ENCODE assay signal across 9 cellular contexts in genomic region chr17:61551255-61551742, GRCh38. TPM values are rescaled to one million over a fixed set of nuclear protein-coding genes. Genes with fewer than 3 reads are reported as not detected.
DNase-seq lines count a peak whose midpoint lies in the region; ATAC-seq and TF ChIP-seq lines count a peak whose summit lies in the region.
"Had no signal": no experiment of that assay in that cellular context is flagged by ENCODE, and none has a peak within 500 bp of the region (broad histone marks: within the 10 kb centered on the region; RNA-seq: fewer than 3 reads in every experiment).

No MANE protein-coding gene starts in this region.

- no peaks in the 10 kb centered on the region for H3F3A ChIP-seq in GM23338 (replicated peaks; ENCODE audit: low read depth)

- no peaks in the 10 kb centered on the region for H3K36me3 Mint-ChIP-seq in GM23338 (ENCODE audit: low read depth)
- no peaks in the 10 kb centered on the region for H3K36me3 Mint-ChIP-seq in endothelial cell (ENCODE audit: low read depth, unreplicated experiment)
- H3K36me3 Mint-ChIP-seq in osteocyte (ENCODE audit: unreplicated experiment): no peaks in the 10 kb centered on the region
- no peaks in the 10 kb centered on the region for H3K36me3 Mint-ChIP-seq in activated naive CD8-positive, alpha-beta T cell treated with anti-CD3 and anti-CD28 coated beads for 36 hours

- H3K9me3 Mint-ChIP-seq in GM23338 (no peaks in the 10 kb centered on the region; the same call in 2 of the 3 replicates), endothelial cell (ENCODE audit: unreplicated experiment) (no peaks in the 10 kb centered on the region), osteocyte (ENCODE audit: unreplicated experiment) (peaks cover 4% of the 10 kb centered on the region)
- H3K9me3 Mint-ChIP-seq in activated naive CD8-positive, alpha-beta T cell treated with anti-CD3 and anti-CD28 coated beads for 36 hours: no peaks in the 10 kb centered on the region

- no peaks in the 10 kb centered on the region for H3K27me3 ChIP-seq in GM23338 (ENCODE audit: insufficient read depth)

- DNase-seq in AML-193 (lab: John Stamatoyannopoulos, UW) (peak; percentile 69 to 74), GM23338 (ENCODE audit: low spot score) (peak; percentile 61), NOMO-1 treated with DMSO at 0.1 percent for 48 hours (lab: John Stamatoyannopoulos, UW; ENCODE audit: unreplicated experiment) (peak; percentile 22), endothelial cell (ENCODE audit: low spot score) (no peak), osteocyte (ENCODE audit: extremely low spot score, unreplicated experiment) (no peak)
- DNase-seq in activated naive CD8-positive, alpha-beta T cell treated with anti-CD3 and anti-CD28 coated beads for 36 hours: no peak

- peak; percentile 43; the same call in 2 of the 3 replicates for ATAC-seq in GM23338
- ATAC-seq in HG02623 (IDR thresholded peaks at IDR 0.05; ENCODE audit: unreplicated experiment): no peak
- no peak for ATAC-seq in HG02884 (IDR thresholded peaks at IDR 0.05; ENCODE audit: unreplicated experiment)

- no peak overlapping the region for H3K4me2 ChIP-seq in GM23338

- no peaks in the 10 kb centered on the region for H3K79me2 ChIP-seq in GM23338 (replicated peaks; ENCODE audit: insufficient read depth)

- H3K9me2 ChIP-seq in GM23338 (ENCODE audit: insufficient read depth): no peaks in the 10 kb centered on the region

- TF ChIP-seq CTCF in GM23338 (conservative IDR thresholded peaks at IDR 0.05; ENCODE audit: low read depth in 2 of 2) (peak; percentile 61 to 85), endothelial cell (IDR thresholded peaks at IDR 0.05; ENCODE audit: unreplicated experiment) (peak; percentile 70), osteocyte (IDR thresholded peaks at IDR 0.05) (peak; percentile 76)

- H3K27ac Mint-ChIP-seq in GM23338 (no peak overlapping the region), endothelial cell (ENCODE audit: unreplicated experiment) (no peak overlapping the region), osteocyte (ENCODE audit: unreplicated experiment) (no peak overlapping the region)
- no peak overlapping the region for H3K27ac Mint-ChIP-seq in activated naive CD8-positive, alpha-beta T cell treated with anti-CD3 and anti-CD28 coated beads for 36 hours

- H4K20me1 ChIP-seq in GM23338 (replicated peaks; ENCODE audit: insufficient read depth): no peaks in the 10 kb centered on the region

- no peak overlapping the region for H3K27ac ChIP-seq in GM23338 (ENCODE audit: low read depth)
- H3K27ac ChIP-seq: epithelial cell of prostate had no signal

- no peak overlapping the region for H2AFZ ChIP-seq in GM23338

- H3K4me3 Mint-ChIP-seq in GM23338: no peak overlapping the region
- no peak overlapping the region for H3K4me3 Mint-ChIP-seq in endothelial cell (ENCODE audit: unreplicated experiment)
- H3K4me3 Mint-ChIP-seq in osteocyte (ENCODE audit: unreplicated experiment): no peak overlapping the region
- no peak overlapping the region for H3K4me3 Mint-ChIP-seq in activated naive CD8-positive, alpha-beta T cell treated with anti-CD3 and anti-CD28 coated beads for 36 hours

- H3K4me3 ChIP-seq in GM23338: no peak overlapping the region

- H3K36me3 ChIP-seq in GM23338 (ENCODE audit: insufficient read depth): no peaks in the 10 kb centered on the region

- H3K27me3 Mint-ChIP-seq in GM23338 (ENCODE audit: insufficient read depth, low read depth, poor library complexity) (peaks cover 2% of the 10 kb centered on the region), endothelial cell (ENCODE audit: unreplicated experiment) (no peaks in the 10 kb centered on the region), osteocyte (ENCODE audit: unreplicated experiment) (peaks cover 56% of the 10 kb centered on the region)
- H3K27me3 Mint-ChIP-seq in activated naive CD8-positive, alpha-beta T cell treated with anti-CD3 and anti-CD28 coated beads for 36 hours: peaks cover 65% of the 10 kb centered on the region

- H3K4me1 Mint-ChIP-seq in GM23338: no peaks in the 10 kb centered on the region
- H3K4me1 Mint-ChIP-seq in endothelial cell (ENCODE audit: unreplicated experiment): no peaks in the 10 kb centered on the region
- no peaks in the 10 kb centered on the region for H3K4me1 Mint-ChIP-seq in osteocyte (ENCODE audit: unreplicated experiment)
- H3K4me1 Mint-ChIP-seq in activated naive CD8-positive, alpha-beta T cell treated with anti-CD3 and anti-CD28 coated beads for 36 hours: no peaks in the 10 kb centered on the region

- no peaks in the 10 kb centered on the region for H3K4me1 ChIP-seq in GM23338 (ENCODE audit: insufficient read depth)

TF ChIP-seq in GM23338, 12 proteins besides CTCF, POLR2A, EP300 and RAD21 (continues in another document):
- TF ChIP-seq ZNF462 (CRISPR knock-in tag; IDR thresholded peaks at IDR 0.05): no peak
- TF ChIP-seq NANOG (IDR thresholded peaks at IDR 0.05; ENCODE audit: borderline replicate concordance): no peak
- TF ChIP-seq ETS1 (IDR thresholded peaks at IDR 0.05): no peak
- no peak for TF ChIP-seq ZNF114 (CRISPR knock-in tag; IDR thresholded peaks at IDR 0.05)
- TF ChIP-seq EZH2 (IDR thresholded peaks at IDR 0.05; ENCODE audit: low read depth, unreplicated experiment): no peak
- TF ChIP-seq EZH2phosphoT487 (IDR thresholded peaks at IDR 0.05; ENCODE audit: unreplicated experiment): no peak
- no peak for TF ChIP-seq ZNF331 (CRISPR knock-in tag; IDR thresholded peaks at IDR 0.05; ENCODE audit: low read depth)

RNA-seq across cellular contexts. Expression of gene NACA2, which starts 39.7 kb away (rescaled TPM):
- not detected in 2 replicates for total RNA-seq in GM23338 (2014; rRNA removed; shearing (Covaris generic))
- 0.49 and 0.65 TPM in 2 replicates for polyA plus RNA-seq in GM23338 (2016; fragmentation: Nextera tagmentation; extraction: Ambion mirVana)
- total RNA-seq in endothelial cell (ENCODE audit: unreplicated experiment) (not detected), osteocyte (not detected in 2 replicates)
- total RNA-seq in activated naive CD8-positive, alpha-beta T cell treated with anti-CD3 and anti-CD28 coated beads for 36 hours: not detected

Comparison
In these comparisons a context has a peak if more than half of its experiments do, and no peak if none do; other contexts are left out.
1. DNase-seq: peak in AML-193 (2 of 2), GM23338 (single experiment) and NOMO-1 treated with DMSO at 0.1 percent for 48 hours (single experiment); none in endothelial cell (single experiment), osteocyte (single experiment) and activated naive CD8-positive, alpha-beta T cell treated with anti-CD3 and anti-CD28 coated beads for 36 hours (single experiment).
2. Peak in every context shown above with its lines, with median percentiles within 50 percentile points of each other: CTCF ChIP-seq.